In the genomic region with DNA sequence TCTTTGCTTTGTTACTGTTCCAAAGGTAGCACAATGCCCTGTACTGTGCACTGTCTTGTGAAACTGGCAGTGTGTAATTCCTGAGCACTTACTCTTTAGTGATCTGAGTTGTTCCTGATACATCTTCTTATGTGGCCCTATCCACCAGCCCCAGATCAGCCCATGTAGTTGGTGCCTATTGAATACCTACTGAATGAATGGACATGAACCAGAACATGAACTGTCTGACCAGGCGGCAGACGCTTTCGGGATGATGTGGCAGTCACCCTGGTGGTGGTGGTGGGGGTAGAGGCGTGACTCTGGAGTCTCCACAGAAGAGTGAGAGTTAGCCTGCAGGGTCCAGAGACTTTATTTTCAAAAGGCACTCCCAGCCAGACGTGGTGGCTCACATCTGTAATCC, we compare ENCODE assay signal across 26 cellular contexts.
"Had no signal": no experiment of that assay in that cellular context is flagged by ENCODE, and none has a peak within 500 bp of the region (broad histone marks: within the 10 kb centered on the region; RNA-seq: fewer than 3 reads in every experiment).

No MANE protein-coding gene starts in this region.

- H3K36me3 Mint-ChIP-seq: activated naive CD8-positive, alpha-beta T cell had no signal

- H3K4me3 Mint-ChIP-seq: activated B cell treated with CpG ODN at 0.5 μM for 24 hours; activated CD4-positive, alpha-beta T cell treated with anti-CD3 and anti-CD28 coated beads for 36 hours; activated naive CD8-positive, alpha-beta T cell; activated T-cell treated with anti-CD3 and anti-CD28 coated beads, Interleukin-2, amount 50 U/mL, for 24 hours; activated T-helper 17 cell treated with anti-CD3 and anti-CD28 coated beads, Interleukin-2, amount 50 U/mL, for 72 hours; central memory CD8-positive, alpha-beta T cell; naive thymus-derived CD4-positive, alpha-beta T cell had no signal

- H3K27me3 ChIP-seq: breast epithelium, colonic mucosa, esophagus muscularis mucosa, testis, upper lobe of left lung had no signal

- H3K4me1 ChIP-seq: breast epithelium, colonic mucosa, esophagus muscularis mucosa, heart right ventricle, lower lobe of right lung, testis, upper lobe of left lung had no signal

- H3K27ac Mint-ChIP-seq: activated B cell treated with CpG ODN at 0.5 μM for 24 hours; activated CD4-positive, alpha-beta T cell treated with anti-CD3 and anti-CD28 coated beads for 36 hours; activated naive CD8-positive, alpha-beta T cell; activated T-cell treated with anti-CD3 and anti-CD28 coated beads, Interleukin-2, amount 50 U/mL, for 24 hours; activated T-helper 17 cell treated with anti-CD3 and anti-CD28 coated beads, Interleukin-2, amount 50 U/mL, for 72 hours had no signal

- H3K9me3 Mint-ChIP-seq: activated B cell treated with CpG ODN at 0.5 μM for 24 hours; activated T-cell treated with anti-CD3 and anti-CD28 coated beads, Interleukin-2, amount 50 U/mL, for 24 hours; activated T-helper 17 cell treated with anti-CD3 and anti-CD28 coated beads, Interleukin-2, amount 50 U/mL, for 72 hours; central memory CD8-positive, alpha-beta T cell; naive thymus-derived CD4-positive, alpha-beta T cell had no signal

- H3K36me3 ChIP-seq: breast epithelium, colonic mucosa, esophagus muscularis mucosa, heart right ventricle, lower lobe of right lung, upper lobe of left lung had no signal

- H3K27ac ChIP-seq: breast epithelium, colonic mucosa, esophagus muscularis mucosa, heart right ventricle, lower lobe of right lung, testis, upper lobe of left lung had no signal

- ATAC-seq: activated CD4-positive, alpha-beta T cell treated with anti-CD3 and anti-CD28 coated beads for 36 hours; activated T-helper 17 cell treated with anti-CD3 and anti-CD28 coated beads, Interleukin-2, amount 50 U/mL, for 72 hours; heart right ventricle; left lobe of liver; lower lobe of right lung; naive thymus-derived CD4-positive, alpha-beta T cell had no signal

- H3K4me1 Mint-ChIP-seq: activated B cell treated with CpG ODN at 0.5 μM for 24 hours; activated CD4-positive, alpha-beta T cell treated with anti-CD3 and anti-CD28 coated beads for 36 hours; activated T-helper 17 cell treated with anti-CD3 and anti-CD28 coated beads, Interleukin-2, amount 50 U/mL, for 72 hours; central memory CD8-positive, alpha-beta T cell; naive thymus-derived CD4-positive, alpha-beta T cell had no signal

- FAIRE-seq: kidney had no signal

- DNase-seq: activated B cell treated with CpG ODN at 0.5 μM for 24 hours; activated CD4-positive, alpha-beta T cell treated with anti-CD3 and anti-CD28 coated beads for 36 hours; activated CD4-positive, alpha-beta T cell treated with anti-CD3 and anti-CD28 coated beads, Interleukin-2, amount 50 U/mL, for 4 hours; activated CD8-positive, alpha-beta memory T cell treated with anti-CD3 and anti-CD28 coated beads for 24 hours; activated CD8-positive, alpha-beta memory T cell treated with anti-CD3 and anti-CD28 coated beads, Interleukin-2, amount 50 U/mL, for 4 hours; activated naive CD4-positive, alpha-beta T cell; activated T-cell treated with anti-CD3 and anti-CD28 coated beads, Interleukin-2, amount 50 U/mL, for 24 hours; amniotic stem cell; colonic mucosa; heart right ventricle; kidney; lower lobe of right lung; naive thymus-derived CD4-positive, alpha-beta T cell; stimulated activated CD4-positive, alpha-beta T cell treated with anti-CD3 and anti-CD28 coated beads, Interleukin-2, amount 100 ng/mL, for 48 hours; stimulated activated CD8-positive, alpha-beta memory T cell treated with anti-CD3 and anti-CD28 coated beads, Interleukin-4, amount 100 ng/mL, for 48 hours; stimulated activated naive CD4-positive, alpha-beta T cell; T-helper 1 cell; T-helper 9 cell; testis; upper lobe of left lung had no signal

- H3K9me3 ChIP-seq: breast epithelium, colonic mucosa, esophagus muscularis mucosa, heart right ventricle, lower lobe of right lung, testis, upper lobe of left lung had no signal

- H3K4me3 ChIP-seq: breast epithelium, colonic mucosa, esophagus muscularis mucosa, heart right ventricle, lower lobe of right lung, testis, upper lobe of left lung had no signal
